1 cellular context compared by ENCODE assay signal in genomic region chr20:2865630-2866029, GRCh38.
TF ChIP-seq lines count a peak whose summit lies in the region.

No MANE protein-coding gene starts in this region.

TF ChIP-seq in GM12878, 131 proteins besides CTCF, POLR2A, EP300 and RAD21:
- no peak for TF ChIP-seq MAX (IDR thresholded peaks at IDR 0.05; ENCODE audit: low read depth, low read length)
- no peak for TF ChIP-seq SRF (IDR thresholded peaks at IDR 0.05; ENCODE audit: low read depth in 2 of 2, low read length in 2 of 2)
- TF ChIP-seq SMARCA5 (IDR thresholded peaks at IDR 0.05) = no peak
- TF ChIP-seq NFYA (IDR thresholded peaks at IDR 0.05; ENCODE audit: borderline replicate concordance, low read depth, low read length) = no peak
- TF ChIP-seq REST (IDR thresholded peaks at IDR 0.05; ENCODE audit: low read depth, low read length) = no peak
- TF ChIP-seq CEBPZ (IDR thresholded peaks at IDR 0.05; ENCODE audit: low read depth, low read length) = no peak
- no peak for TF ChIP-seq RFX5 (IDR thresholded peaks at IDR 0.05; ENCODE audit: low read depth, low read length)
- no peak for TF ChIP-seq USF1 (IDR thresholded peaks at IDR 0.05; ENCODE audit: borderline replicate concordance, extremely low read length, insufficient read depth, low read depth, low read length)
- TF ChIP-seq SKIL (IDR thresholded peaks at IDR 0.05; ENCODE audit: low read depth, poor library complexity, severe bottlenecking) = no peak
- no peak for TF ChIP-seq HSF1 (IDR thresholded peaks at IDR 0.05; ENCODE audit: low read depth, low read length)
- no peak for TF ChIP-seq STAT3 (IDR thresholded peaks at IDR 0.05; ENCODE audit: low read depth, low read length)
